ENCODE assay signal across 1 cellular context in genomic region chr1:1512425-1512824, GRCh38.
TF ChIP-seq lines count a peak whose summit lies in the region.

No MANE protein-coding gene starts in this region.

TF ChIP-seq in K562, 482 proteins besides CTCF, POLR2A, EP300 and RAD21:
- peak in 1 of 2 experiments; percentile 20; a peak in 1 of 4 replicates for TF ChIP-seq SIN3A (IDR thresholded peaks at IDR 0.05; ENCODE audit: borderline replicate concordance in 2 of 2, control insufficient read depth in 1 of 2, low read depth in 2 of 2, low read length in 2 of 2)
